ENCODE assay signal across 1 cellular context in the genomic region with DNA sequence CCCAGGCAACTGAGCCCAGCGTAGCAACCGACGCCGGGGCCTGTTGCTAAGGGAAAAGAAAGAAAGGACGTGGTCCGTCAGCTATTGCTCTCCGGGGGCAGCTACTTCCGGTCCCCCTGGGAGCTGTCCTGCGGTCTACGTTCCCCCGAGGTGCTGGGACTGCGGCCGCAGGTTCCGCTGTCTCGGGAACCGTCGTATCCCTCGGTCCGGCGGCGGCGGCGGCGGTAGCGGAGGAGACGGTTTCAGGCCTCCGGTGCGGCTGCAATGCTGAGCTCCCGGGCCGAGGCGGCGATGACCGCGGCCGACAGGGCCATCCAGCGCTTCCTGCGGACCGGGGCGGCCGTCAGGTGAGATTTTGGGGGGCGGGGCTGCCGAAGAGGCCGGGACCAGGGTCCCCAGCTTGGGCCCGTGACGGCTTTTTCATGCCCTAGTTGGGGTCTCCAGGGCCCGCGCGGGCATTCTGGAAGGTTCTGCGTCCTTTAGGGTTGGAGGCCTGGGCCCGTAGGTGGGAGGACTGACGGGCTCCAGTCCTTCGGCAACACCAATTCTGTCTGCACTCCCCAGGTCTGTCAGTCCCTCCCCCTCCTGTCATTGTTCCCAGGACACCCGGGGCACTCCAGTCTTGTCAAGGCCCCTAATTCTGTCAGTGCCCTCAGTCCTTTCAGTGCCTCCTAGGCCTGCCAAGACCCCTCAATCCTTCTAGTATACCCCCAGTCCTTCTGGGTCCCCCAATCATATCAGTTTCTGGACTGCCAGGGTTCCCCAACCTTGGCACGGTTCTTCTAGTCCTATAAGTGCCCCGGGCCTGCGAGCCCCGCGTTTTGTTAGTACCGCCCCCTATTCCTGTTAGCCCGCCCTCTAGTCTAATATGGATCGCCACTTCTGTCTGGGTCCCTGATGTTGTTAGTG.
TF ChIP-seq lines count a peak whose summit lies in the region.

A gene with protein sequence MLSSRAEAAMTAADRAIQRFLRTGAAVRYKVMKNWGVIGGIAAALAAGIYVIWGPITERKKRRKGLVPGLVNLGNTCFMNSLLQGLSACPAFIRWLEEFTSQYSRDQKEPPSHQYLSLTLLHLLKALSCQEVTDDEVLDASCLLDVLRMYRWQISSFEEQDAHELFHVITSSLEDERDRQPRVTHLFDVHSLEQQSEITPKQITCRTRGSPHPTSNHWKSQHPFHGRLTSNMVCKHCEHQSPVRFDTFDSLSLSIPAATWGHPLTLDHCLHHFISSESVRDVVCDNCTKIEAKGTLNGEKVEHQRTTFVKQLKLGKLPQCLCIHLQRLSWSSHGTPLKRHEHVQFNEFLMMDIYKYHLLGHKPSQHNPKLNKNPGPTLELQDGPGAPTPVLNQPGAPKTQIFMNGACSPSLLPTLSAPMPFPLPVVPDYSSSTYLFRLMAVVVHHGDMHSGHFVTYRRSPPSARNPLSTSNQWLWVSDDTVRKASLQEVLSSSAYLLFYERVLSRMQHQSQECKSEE (plus strand): TSS at position 162 of the 909 bp plus-strand sequence. CDS start 103 bp downstream, at position 265.

TF ChIP-seq in K562, 482 proteins besides CTCF, POLR2A, EP300 and RAD21 (continued from another document and continues in another):
- TF ChIP-seq, protein P1, sequence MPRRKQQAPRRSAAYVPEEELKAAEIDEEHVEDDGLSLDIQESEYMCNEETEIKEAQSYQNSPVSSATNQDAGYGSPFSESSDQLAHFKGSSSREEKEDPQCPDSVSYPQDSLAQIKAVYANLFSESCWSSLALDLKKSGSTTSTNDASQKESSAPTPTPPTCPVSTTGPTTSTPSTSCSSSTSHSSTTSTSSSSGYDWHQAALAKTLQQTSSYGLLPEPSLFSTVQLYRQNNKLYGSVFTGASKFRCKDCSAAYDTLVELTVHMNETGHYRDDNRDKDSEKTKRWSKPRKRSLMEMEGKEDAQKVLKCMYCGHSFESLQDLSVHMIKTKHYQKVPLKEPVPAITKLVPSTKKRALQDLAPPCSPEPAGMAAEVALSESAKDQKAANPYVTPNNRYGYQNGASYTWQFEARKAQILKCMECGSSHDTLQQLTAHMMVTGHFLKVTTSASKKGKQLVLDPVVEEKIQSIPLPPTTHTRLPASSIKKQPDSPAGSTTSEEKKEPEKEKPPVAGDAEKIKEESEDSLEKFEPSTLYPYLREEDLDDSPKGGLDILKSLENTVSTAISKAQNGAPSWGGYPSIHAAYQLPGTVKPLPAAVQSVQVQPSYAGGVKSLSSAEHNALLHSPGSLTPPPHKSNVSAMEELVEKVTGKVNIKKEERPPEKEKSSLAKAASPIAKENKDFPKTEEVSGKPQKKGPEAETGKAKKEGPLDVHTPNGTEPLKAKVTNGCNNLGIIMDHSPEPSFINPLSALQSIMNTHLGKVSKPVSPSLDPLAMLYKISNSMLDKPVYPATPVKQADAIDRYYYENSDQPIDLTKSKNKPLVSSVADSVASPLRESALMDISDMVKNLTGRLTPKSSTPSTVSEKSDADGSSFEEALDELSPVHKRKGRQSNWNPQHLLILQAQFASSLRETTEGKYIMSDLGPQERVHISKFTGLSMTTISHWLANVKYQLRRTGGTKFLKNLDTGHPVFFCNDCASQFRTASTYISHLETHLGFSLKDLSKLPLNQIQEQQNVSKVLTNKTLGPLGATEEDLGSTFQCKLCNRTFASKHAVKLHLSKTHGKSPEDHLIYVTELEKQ (CRISPR knock-in tag; IDR thresholded peaks at IDR 0.05): no peak
- TF ChIP-seq RBFOX2 (IDR thresholded peaks at IDR 0.05; ENCODE audit: low read depth, low read length): peak; percentile 78
- peak; percentile 51 to 58; a peak in 1 of 4 replicates for TF ChIP-seq TBL1XR1 (IDR thresholded peaks at IDR 0.05; ENCODE audit: low read length in 2 of 2)
- peak in 1 of 2 experiments; percentile 94; a peak in 2 of 3 replicates for TF ChIP-seq CBX3 (IDR thresholded peaks at IDR 0.05; ENCODE audit: borderline replicate concordance in 1 of 2, low read length in 2 of 2)
- TF ChIP-seq FUS (optimal IDR thresholded peaks at IDR 0.05; ENCODE audit: low read depth, low read length): no peak
- peak; percentile 87 for TF ChIP-seq NEUROD1 (IDR thresholded peaks at IDR 0.05; ENCODE audit: borderline replicate concordance, low read depth, low read length, partially characterized antibody)
- TF ChIP-seq, protein P2, sequence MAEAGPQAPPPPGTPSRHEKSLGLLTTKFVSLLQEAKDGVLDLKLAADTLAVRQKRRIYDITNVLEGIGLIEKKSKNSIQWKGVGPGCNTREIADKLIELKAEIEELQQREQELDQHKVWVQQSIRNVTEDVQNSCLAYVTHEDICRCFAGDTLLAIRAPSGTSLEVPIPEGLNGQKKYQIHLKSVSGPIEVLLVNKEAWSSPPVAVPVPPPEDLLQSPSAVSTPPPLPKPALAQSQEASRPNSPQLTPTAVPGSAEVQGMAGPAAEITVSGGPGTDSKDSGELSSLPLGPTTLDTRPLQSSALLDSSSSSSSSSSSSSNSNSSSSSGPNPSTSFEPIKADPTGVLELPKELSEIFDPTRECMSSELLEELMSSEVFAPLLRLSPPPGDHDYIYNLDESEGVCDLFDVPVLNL (CRISPR knock-in tag; IDR thresholded peaks at IDR 0.05; ENCODE audit: low read depth): no peak
- TF ChIP-seq RBM25 (IDR thresholded peaks at IDR 0.05; ENCODE audit: low read depth, low read length, severe bottlenecking): no peak
- TF ChIP-seq OTX1 (CRISPR knock-in tag; IDR thresholded peaks at IDR 0.05): 0 out of 2 replicates have a peak, but pooled peaks have one; percentile 3
- TF ChIP-seq MEIS2 (IDR thresholded peaks at IDR 0.05; ENCODE audit: partially characterized antibody): peak; percentile 15
- TF ChIP-seq MAFF (IDR thresholded peaks at IDR 0.05; ENCODE audit: low read length): no peak
- TF ChIP-seq HMGN3 (IDR thresholded peaks at IDR 0.05; ENCODE audit: borderline replicate concordance, extremely low read depth, insufficient read length, low read depth, low read length): peak; percentile 33
- TF ChIP-seq BMI1 (IDR thresholded peaks at IDR 0.05; ENCODE audit: low read length): peak; percentile 79
- TF ChIP-seq, protein P3, sequence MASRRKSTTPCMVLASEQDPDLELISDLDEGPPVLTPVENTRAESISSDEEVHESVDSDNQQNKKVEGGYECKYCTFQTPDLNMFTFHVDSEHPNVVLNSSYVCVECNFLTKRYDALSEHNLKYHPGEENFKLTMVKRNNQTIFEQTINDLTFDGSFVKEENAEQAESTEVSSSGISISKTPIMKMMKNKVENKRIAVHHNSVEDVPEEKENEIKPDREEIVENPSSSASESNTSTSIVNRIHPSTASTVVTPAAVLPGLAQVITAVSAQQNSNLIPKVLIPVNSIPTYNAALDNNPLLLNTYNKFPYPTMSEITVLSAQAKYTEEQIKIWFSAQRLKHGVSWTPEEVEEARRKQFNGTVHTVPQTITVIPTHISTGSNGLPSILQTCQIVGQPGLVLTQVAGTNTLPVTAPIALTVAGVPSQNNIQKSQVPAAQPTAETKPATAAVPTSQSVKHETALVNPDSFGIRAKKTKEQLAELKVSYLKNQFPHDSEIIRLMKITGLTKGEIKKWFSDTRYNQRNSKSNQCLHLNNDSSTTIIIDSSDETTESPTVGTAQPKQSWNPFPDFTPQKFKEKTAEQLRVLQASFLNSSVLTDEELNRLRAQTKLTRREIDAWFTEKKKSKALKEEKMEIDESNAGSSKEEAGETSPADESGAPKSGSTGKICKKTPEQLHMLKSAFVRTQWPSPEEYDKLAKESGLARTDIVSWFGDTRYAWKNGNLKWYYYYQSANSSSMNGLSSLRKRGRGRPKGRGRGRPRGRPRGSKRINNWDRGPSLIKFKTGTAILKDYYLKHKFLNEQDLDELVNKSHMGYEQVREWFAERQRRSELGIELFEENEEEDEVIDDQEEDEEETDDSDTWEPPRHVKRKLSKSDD (conservative IDR thresholded peaks at IDR 0.05; ENCODE audit: low read length): 0 out of 2 replicates have a peak, but pooled peaks have one; percentile 53
- TF ChIP-seq, protein P4, sequence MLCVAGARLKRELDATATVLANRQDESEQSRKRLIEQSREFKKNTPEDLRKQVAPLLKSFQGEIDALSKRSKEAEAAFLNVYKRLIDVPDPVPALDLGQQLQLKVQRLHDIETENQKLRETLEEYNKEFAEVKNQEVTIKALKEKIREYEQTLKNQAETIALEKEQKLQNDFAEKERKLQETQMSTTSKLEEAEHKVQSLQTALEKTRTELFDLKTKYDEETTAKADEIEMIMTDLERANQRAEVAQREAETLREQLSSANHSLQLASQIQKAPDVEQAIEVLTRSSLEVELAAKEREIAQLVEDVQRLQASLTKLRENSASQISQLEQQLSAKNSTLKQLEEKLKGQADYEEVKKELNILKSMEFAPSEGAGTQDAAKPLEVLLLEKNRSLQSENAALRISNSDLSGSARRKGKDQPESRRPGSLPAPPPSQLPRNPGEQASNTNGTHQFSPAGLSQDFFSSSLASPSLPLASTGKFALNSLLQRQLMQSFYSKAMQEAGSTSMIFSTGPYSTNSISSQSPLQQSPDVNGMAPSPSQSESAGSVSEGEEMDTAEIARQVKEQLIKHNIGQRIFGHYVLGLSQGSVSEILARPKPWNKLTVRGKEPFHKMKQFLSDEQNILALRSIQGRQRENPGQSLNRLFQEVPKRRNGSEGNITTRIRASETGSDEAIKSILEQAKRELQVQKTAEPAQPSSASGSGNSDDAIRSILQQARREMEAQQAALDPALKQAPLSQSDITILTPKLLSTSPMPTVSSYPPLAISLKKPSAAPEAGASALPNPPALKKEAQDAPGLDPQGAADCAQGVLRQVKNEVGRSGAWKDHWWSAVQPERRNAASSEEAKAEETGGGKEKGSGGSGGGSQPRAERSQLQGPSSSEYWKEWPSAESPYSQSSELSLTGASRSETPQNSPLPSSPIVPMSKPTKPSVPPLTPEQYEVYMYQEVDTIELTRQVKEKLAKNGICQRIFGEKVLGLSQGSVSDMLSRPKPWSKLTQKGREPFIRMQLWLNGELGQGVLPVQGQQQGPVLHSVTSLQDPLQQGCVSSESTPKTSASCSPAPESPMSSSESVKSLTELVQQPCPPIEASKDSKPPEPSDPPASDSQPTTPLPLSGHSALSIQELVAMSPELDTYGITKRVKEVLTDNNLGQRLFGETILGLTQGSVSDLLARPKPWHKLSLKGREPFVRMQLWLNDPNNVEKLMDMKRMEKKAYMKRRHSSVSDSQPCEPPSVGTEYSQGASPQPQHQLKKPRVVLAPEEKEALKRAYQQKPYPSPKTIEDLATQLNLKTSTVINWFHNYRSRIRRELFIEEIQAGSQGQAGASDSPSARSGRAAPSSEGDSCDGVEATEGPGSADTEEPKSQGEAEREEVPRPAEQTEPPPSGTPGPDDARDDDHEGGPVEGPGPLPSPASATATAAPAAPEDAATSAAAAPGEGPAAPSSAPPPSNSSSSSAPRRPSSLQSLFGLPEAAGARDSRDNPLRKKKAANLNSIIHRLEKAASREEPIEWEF (CRISPR knock-in tag; IDR thresholded peaks at IDR 0.05): no peak
- TF ChIP-seq ZNF561 (CRISPR knock-in tag; conservative IDR thresholded peaks at IDR 0.05): no peak
- TF ChIP-seq POU5F1 (IDR thresholded peaks at IDR 0.05; ENCODE audit: borderline replicate concordance, low read depth, low read length, partially characterized antibody): peak; percentile 20
- TF ChIP-seq SMAD2 (IDR thresholded peaks at IDR 0.05; ENCODE audit: low read depth, low read length): no peak
- no peak for TF ChIP-seq XRCC3 (IDR thresholded peaks at IDR 0.05)
- TF ChIP-seq ZNF586 (CRISPR knock-in tag; conservative IDR thresholded peaks at IDR 0.05): no peak
- TF ChIP-seq NFIC (IDR thresholded peaks at IDR 0.05): peak; percentile 72
- no peak for TF ChIP-seq HDAC6 (IDR thresholded peaks at IDR 0.05; ENCODE audit: low read depth, low read length)
- 0 out of 2 replicates have a peak, but pooled peaks have one; percentile 29 for TF ChIP-seq ETV1 (tag; conservative IDR thresholded peaks at IDR 0.05; ENCODE audit: low read depth)
- TF ChIP-seq TRIM28 (IDR thresholded peaks at IDR 0.05): no peak
- TF ChIP-seq KDM4B (IDR thresholded peaks at IDR 0.05; ENCODE audit: borderline replicate concordance in 2 of 2, low read depth in 1 of 2): peak in 1 of 2 experiments; percentile 99; a peak in 2 of 4 replicates
- 0 out of 2 replicates have a peak, but pooled peaks have one; percentile 20 for TF ChIP-seq STAT5A (IDR thresholded peaks at IDR 0.05; ENCODE audit: borderline replicate concordance, low read length)
- no peak for TF ChIP-seq TAL1 (IDR thresholded peaks at IDR 0.05)
- no peak for TF ChIP-seq FOXP1 (CRISPR knock-in tag; IDR thresholded peaks at IDR 0.05)
- TF ChIP-seq CBFB (CRISPR knock-in tag; IDR thresholded peaks at IDR 0.05): peak; percentile 100
- TF ChIP-seq MAFK (IDR thresholded peaks at IDR 0.05; ENCODE audit: low read length): peak; percentile 21; the same call in 1 of the 2 replicates
- TF ChIP-seq, protein P5, sequence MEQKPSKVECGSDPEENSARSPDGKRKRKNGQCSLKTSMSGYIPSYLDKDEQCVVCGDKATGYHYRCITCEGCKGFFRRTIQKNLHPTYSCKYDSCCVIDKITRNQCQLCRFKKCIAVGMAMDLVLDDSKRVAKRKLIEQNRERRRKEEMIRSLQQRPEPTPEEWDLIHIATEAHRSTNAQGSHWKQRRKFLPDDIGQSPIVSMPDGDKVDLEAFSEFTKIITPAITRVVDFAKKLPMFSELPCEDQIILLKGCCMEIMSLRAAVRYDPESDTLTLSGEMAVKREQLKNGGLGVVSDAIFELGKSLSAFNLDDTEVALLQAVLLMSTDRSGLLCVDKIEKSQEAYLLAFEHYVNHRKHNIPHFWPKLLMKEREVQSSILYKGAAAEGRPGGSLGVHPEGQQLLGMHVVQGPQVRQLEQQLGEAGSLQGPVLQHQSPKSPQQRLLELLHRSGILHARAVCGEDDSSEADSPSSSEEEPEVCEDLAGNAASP (IDR thresholded peaks at IDR 0.05): no peak
- TF ChIP-seq POLR2AphosphoS2 (IDR thresholded peaks at IDR 0.05; ENCODE audit: low read length): no peak
- TF ChIP-seq DMBX1 (CRISPR knock-in tag; IDR thresholded peaks at IDR 0.05; ENCODE audit: borderline replicate concordance): no peak
- TF ChIP-seq CBX1 (IDR thresholded peaks at IDR 0.05; ENCODE audit: low read depth): peak; percentile 76
- 0 out of 2 replicates have a peak, but pooled peaks have one; percentile 85 for TF ChIP-seq NR1H2 (CRISPR knock-in tag; IDR thresholded peaks at IDR 0.05)
- TF ChIP-seq, protein P6, sequence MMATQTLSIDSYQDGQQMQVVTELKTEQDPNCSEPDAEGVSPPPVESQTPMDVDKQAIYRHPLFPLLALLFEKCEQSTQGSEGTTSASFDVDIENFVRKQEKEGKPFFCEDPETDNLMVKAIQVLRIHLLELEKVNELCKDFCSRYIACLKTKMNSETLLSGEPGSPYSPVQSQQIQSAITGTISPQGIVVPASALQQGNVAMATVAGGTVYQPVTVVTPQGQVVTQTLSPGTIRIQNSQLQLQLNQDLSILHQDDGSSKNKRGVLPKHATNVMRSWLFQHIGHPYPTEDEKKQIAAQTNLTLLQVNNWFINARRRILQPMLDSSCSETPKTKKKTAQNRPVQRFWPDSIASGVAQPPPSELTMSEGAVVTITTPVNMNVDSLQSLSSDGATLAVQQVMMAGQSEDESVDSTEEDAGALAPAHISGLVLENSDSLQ (IDR thresholded peaks at IDR 0.05): peak; percentile 75
- no peak for TF ChIP-seq SAFB2 (IDR thresholded peaks at IDR 0.05; ENCODE audit: borderline replicate concordance, low read depth, low read length, severe bottlenecking)
- TF ChIP-seq, protein P7, sequence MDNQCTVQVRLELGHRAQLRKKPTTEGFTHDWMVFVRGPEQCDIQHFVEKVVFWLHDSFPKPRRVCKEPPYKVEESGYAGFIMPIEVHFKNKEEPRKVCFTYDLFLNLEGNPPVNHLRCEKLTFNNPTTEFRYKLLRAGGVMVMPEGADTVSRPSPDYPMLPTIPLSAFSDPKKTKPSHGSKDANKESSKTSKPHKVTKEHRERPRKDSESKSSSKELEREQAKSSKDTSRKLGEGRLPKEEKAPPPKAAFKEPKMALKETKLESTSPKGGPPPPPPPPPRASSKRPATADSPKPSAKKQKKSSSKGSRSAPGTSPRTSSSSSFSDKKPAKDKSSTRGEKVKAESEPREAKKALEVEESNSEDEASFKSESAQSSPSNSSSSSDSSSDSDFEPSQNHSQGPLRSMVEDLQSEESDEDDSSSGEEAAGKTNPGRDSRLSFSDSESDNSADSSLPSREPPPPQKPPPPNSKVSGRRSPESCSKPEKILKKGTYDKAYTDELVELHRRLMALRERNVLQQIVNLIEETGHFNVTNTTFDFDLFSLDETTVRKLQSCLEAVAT (IDR thresholded peaks at IDR 0.05): peak in 1 of 2 experiments; percentile 92; a peak in 2 of 4 replicates
